In the genomic region with DNA sequence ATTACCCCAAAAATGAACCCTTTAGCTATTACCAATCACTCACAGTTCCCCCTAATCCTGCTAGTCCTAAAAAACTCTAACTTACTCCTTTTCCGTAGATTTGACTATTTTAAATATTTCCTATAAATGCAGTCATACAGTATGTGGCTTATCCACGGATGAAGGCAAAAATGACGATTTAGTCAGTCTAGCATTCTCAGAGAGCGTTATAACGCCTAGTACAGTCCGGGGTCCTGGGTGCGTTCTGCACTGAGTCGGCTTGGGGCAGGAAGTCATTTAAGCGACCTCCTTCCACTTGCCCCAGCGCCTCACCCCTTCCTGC, we compare ENCODE assay signal across 8 cellular contexts. TPM values are rescaled to one million over a fixed set of nuclear protein-coding genes. Genes with fewer than 3 reads are reported as not detected.
DNase-seq lines count a peak whose midpoint lies in the region; ATAC-seq and TF ChIP-seq lines count a peak whose summit lies in the region.

No MANE protein-coding gene starts in this region.

- DNase-seq in BE2C (no peak), WERI-Rb-1 (no peak), testis (no peak), superior temporal gyrus (ENCODE audit: extremely low spot score) (no peak), NCI-H187 treated with DMSO at 0.1 percent for 48 hours (lab: John Stamatoyannopoulos, UW) (no peak)

- H3K4me3 ChIP-seq in BE2C (ENCODE audit: low read depth, low read length) (peak overlapping the region; percentile 99), WERI-Rb-1 (ENCODE audit: low read depth, low read length) (peak overlapping the region; percentile 75), iPS-18a (ENCODE audit: low read length) (peak overlapping the region; percentile 76), testis (peak overlapping the region; percentile 76 to 89)

- WGBS in testis, 2 donors: 1 to 2% methylated on average over 10 of the region's 10 CpGs

- H3K27ac ChIP-seq in WERI-Rb-1 (peak overlapping the region; percentile 84), iPS-18a (ENCODE audit: low read length) (peak overlapping the region; percentile 97), testis (peak overlapping the region; percentile 84 to 91)

- intact Hi-C loops in testis (cut with DNase I; ENCODE audit: low total_unique reads): no loop called here

- H3K27me3 ChIP-seq in BE2C (no peaks in the 10 kb centered on the region), WERI-Rb-1 (ENCODE audit: insufficient read depth, low read depth, severe bottlenecking) (no peaks in the 10 kb centered on the region), iPS-18a (ENCODE audit: control insufficient read depth, insufficient read depth, low read length) (no peaks in the 10 kb centered on the region), testis (no peaks in the 10 kb centered on the region)

- no peak for TF ChIP-seq POLR2A in testis (IDR thresholded peaks at IDR 0.05)

- peaks cover 2% of the 10 kb centered on the region; the same call in 1 of the 2 replicates for H3K36me3 ChIP-seq in BE2C
- peaks cover 9% of the 10 kb centered on the region for H3K36me3 ChIP-seq in WERI-Rb-1
- H3K36me3 ChIP-seq in iPS-18a (ENCODE audit: control insufficient read depth, low read depth, low read length): no peaks in the 10 kb centered on the region
- H3K36me3 ChIP-seq in testis (ENCODE audit: low read depth, missing control alignments): no peaks in the 10 kb centered on the region

- no peak for TF ChIP-seq CTCF in BE2C (IDR thresholded peaks at IDR 0.05; ENCODE audit: low read depth, low read length)
- no peak for TF ChIP-seq CTCF in WERI-Rb-1 (IDR thresholded peaks at IDR 0.05; ENCODE audit: low read depth, low read length)
- TF ChIP-seq CTCF in testis (IDR thresholded peaks at IDR 0.05): no peak

- peak overlapping the region; percentile 93 for H3K9ac ChIP-seq in iPS-18a (ENCODE audit: low read length)

- H3K9me3 ChIP-seq in BE2C (no peaks in the 10 kb centered on the region), WERI-Rb-1 (ENCODE audit: severe bottlenecking) (no peaks in the 10 kb centered on the region), iPS-18a (ENCODE audit: control insufficient read depth, low read depth, low read length) (peaks cover 5% of the 10 kb centered on the region), testis (no peaks in the 10 kb centered on the region)

- H3K4me1 ChIP-seq in BE2C: no peaks in the 10 kb centered on the region
- H3K4me1 ChIP-seq in iPS-18a (ENCODE audit: control insufficient read depth, low read depth, low read length): peaks cover 5% of the 10 kb centered on the region
- H3K4me1 ChIP-seq in testis: peaks cover 4% of the 10 kb centered on the region

- peak; percentile 79 for ATAC-seq in GM21619 (IDR thresholded peaks at IDR 0.05; ENCODE audit: unreplicated experiment)
- no peak for ATAC-seq in GM18498 (IDR thresholded peaks at IDR 0.05; ENCODE audit: unreplicated experiment)

RNA-seq across cellular contexts. Expression of a gene that starts 0.5 kb away (rescaled TPM):
- polyA plus RNA-seq in BE2C (2012; ENCODE audit: insufficient read depth, insufficient read length, low read depth): 4.6 TPM
- 10 to 100 TPM; 10.7 to 12.2 TPM for total RNA-seq in testis
- polyA plus RNA-seq in testis (ENCODE audit: insufficient read depth, low read depth, low replicate concordance): 7.4 TPM

RNA-seq across cellular contexts. Expression of a gene that starts 7.2 kb away (rescaled TPM):
- 7.4 TPM for polyA plus RNA-seq in BE2C (2012; ENCODE audit: insufficient read depth, insufficient read length, low read depth)
- total RNA-seq in testis: 10 to 100 TPM; 22.4 to 25.4 TPM
- polyA plus RNA-seq in testis (ENCODE audit: insufficient read depth, low read depth, low replicate concordance): 13.5 TPM

RNA-seq across cellular contexts. Expression of a gene that starts 45.0 kb away (rescaled TPM):
- polyA plus RNA-seq in BE2C (2012; ENCODE audit: insufficient read depth, insufficient read length, low read depth): 3.5 TPM
- total RNA-seq in testis: 10 to 100 TPM; 10.0 to 19.4 TPM
- 20.3 TPM for polyA plus RNA-seq in testis (ENCODE audit: insufficient read depth, low read depth, low replicate concordance)
